12 cellular contexts compared by ENCODE assay signal in genomic region chr1:147168626-147169058, GRCh38. TPM values are rescaled to one million over a fixed set of nuclear protein-coding genes. Genes with fewer than 3 reads are reported as not detected.
DNase-seq lines count a peak whose midpoint lies in the region; ATAC-seq and TF ChIP-seq lines count a peak whose summit lies in the region.
"Had no signal": no experiment of that assay in that cellular context is flagged by ENCODE, and none has a peak within 500 bp of the region (broad histone marks: within the 10 kb centered on the region; RNA-seq: fewer than 3 reads in every experiment).

No MANE protein-coding gene starts in this region.

- WGBS in mesendoderm (ENCODE audit: extremely low coverage, insufficient coverage, low lambda C conversion rate) = no CpG with 5 or more reads among the region's 2 CpGs
- no CpG with 5 or more reads among the region's 2 CpGs for WGBS in neuronal stem cell (ENCODE audit: extremely low coverage in 2 of 2, insufficient read length in 2 of 2, insufficient replicate concordance in 1 of 2), 2 donors

- H2AK5ac ChIP-seq in mesendoderm (ENCODE audit: low read length) (no peak overlapping the region), neuronal stem cell (ENCODE audit: low read depth, low read length) (no peak overlapping the region)

- no peak for TF ChIP-seq CTCF in brain microvascular endothelial cell (IDR thresholded peaks at IDR 0.05; ENCODE audit: low read depth, low read length, missing control alignments)

- H2BK5ac ChIP-seq in mesendoderm (ENCODE audit: low read length) (no peak overlapping the region), neuronal stem cell (ENCODE audit: low read length) (no peak overlapping the region)

- no peak overlapping the region for H3K56ac ChIP-seq in mesendoderm (ENCODE audit: low read length)

- no peak overlapping the region for H2AFZ ChIP-seq in neuronal stem cell (ENCODE audit: low read length)

- H4K5ac ChIP-seq in mesendoderm (ENCODE audit: low read length) = no peak overlapping the region

- H2BK15ac ChIP-seq in mesendoderm (replicated peaks; ENCODE audit: low read depth) (no peak overlapping the region), neuronal stem cell (ENCODE audit: low read length) (no peak overlapping the region)

- H3K4me1 ChIP-seq in mesendoderm (ENCODE audit: control insufficient read depth, low read depth, low read length) (peaks cover 4% of the 10 kb centered on the region), neuronal stem cell (ENCODE audit: control insufficient read depth in 2 of 2, insufficient read depth in 1 of 2, low read depth in 1 of 2, low read length in 2 of 2) (peaks cover 2 to 9% of the 10 kb centered on the region in 2 donors)

- H4K8ac ChIP-seq in mesendoderm (ENCODE audit: low read depth, low read length) = no peak overlapping the region
- no peak overlapping the region for H4K8ac ChIP-seq in neuronal stem cell (ENCODE audit: low read depth, low read length)

- H3K79me1 ChIP-seq in mesendoderm (ENCODE audit: low read length) (peaks cover 8% of the 10 kb centered on the region), neuronal stem cell (ENCODE audit: low read depth, low read length) (peaks cover 3% of the 10 kb centered on the region)

- H3K9me3 ChIP-seq in neuronal stem cell (replicated peaks in 1 of 2; ENCODE audit: control insufficient read depth in 2 of 2, insufficient read depth in 1 of 2, low read depth in 1 of 2, low read length in 2 of 2) = no peaks in the 10 kb centered on the region
- H3K9me3 ChIP-seq: lower lobe of right lung had no signal

- peaks cover 8% of the 10 kb centered on the region for H3K36me3 ChIP-seq in brain microvascular endothelial cell (replicated peaks)
- no peaks in the 10 kb centered on the region for H3K36me3 ChIP-seq in mesendoderm (ENCODE audit: control insufficient read depth, insufficient read depth, low read length)
- H3K36me3 ChIP-seq in neuronal stem cell (replicated peaks in 1 of 2; ENCODE audit: control insufficient read depth in 2 of 2, insufficient read depth in 2 of 2, low read length in 2 of 2) = peaks cover 2 to 39% of the 10 kb centered on the region in 2 donors

- H3K9ac ChIP-seq in mesendoderm (ENCODE audit: low read length) = no peak overlapping the region
- H3K9ac ChIP-seq in neuronal stem cell (ENCODE audit: low read depth, low read length, poor library complexity) = no peak overlapping the region

- H2BK120ac ChIP-seq in mesendoderm (ENCODE audit: low read depth, low read length) (no peak overlapping the region), neuronal stem cell (ENCODE audit: low read depth, low read length) (no peak overlapping the region)

- no peak overlapping the region for H4K91ac ChIP-seq in neuronal stem cell (ENCODE audit: low read depth, low read length, poor library complexity)

- no peak overlapping the region for H2BK12ac ChIP-seq in neuronal stem cell (ENCODE audit: low read length)

- H3K79me2 ChIP-seq in mesendoderm (ENCODE audit: control insufficient read depth, insufficient read depth, low read length) = peaks cover 15% of the 10 kb centered on the region

- no peak overlapping the region for H3K23ac ChIP-seq in mesendoderm (ENCODE audit: low read length)
- no peak overlapping the region for H3K23ac ChIP-seq in neuronal stem cell (ENCODE audit: low read depth, low read length, poor library complexity)

- in situ Hi-C loops in brain microvascular endothelial cell (cut with HindIII; ENCODE audit: low pct_ligation_motif_present, low sequenced_read_pairs) = no loop called here

- H3K27ac ChIP-seq in brain microvascular endothelial cell = peak overlapping the region; percentile 92
- no peak overlapping the region for H3K27ac ChIP-seq in mesendoderm (ENCODE audit: low read depth, low read length)
- no peak overlapping the region for H3K27ac ChIP-seq in neuronal stem cell (replicated peaks; ENCODE audit: low read length)
- H3K27ac ChIP-seq: lower lobe of right lung had no signal

- no peak overlapping the region for H3K18ac ChIP-seq in mesendoderm (ENCODE audit: low read length)
- H3K18ac ChIP-seq in neuronal stem cell (ENCODE audit: low read length) = no peak overlapping the region

- no peak overlapping the region for H3K4me3 ChIP-seq in brain microvascular endothelial cell (ENCODE audit: low read depth, low read length)
- no peak overlapping the region for H3K4me3 ChIP-seq in mesendoderm (ENCODE audit: low read length)
- H3K4me3 ChIP-seq in neuronal stem cell (ENCODE audit: low read length in 2 of 2) = no peak overlapping the region
- H3K4me3 ChIP-seq: lower lobe of right lung had no signal

- H3K4ac ChIP-seq in mesendoderm (ENCODE audit: low read depth, low read length) (no peak overlapping the region), neuronal stem cell (ENCODE audit: low read length) (no peak overlapping the region)

- no peak for ATAC-seq in HG03565 (IDR thresholded peaks at IDR 0.05; ENCODE audit: unreplicated experiment)
- no peak for ATAC-seq in HG03025 (IDR thresholded peaks at IDR 0.05; ENCODE audit: low FRiP score, unreplicated experiment)
- ATAC-seq: activated T-cell treated with anti-CD3 and anti-CD28 coated beads, Interleukin-2, amount 50 U/mL, for 4 hours; lower lobe of right lung; stimulated activated naive CD8-positive, alpha-beta T cell treated with anti-CD3 and anti-CD28 coated beads, Interleukin-15, Interleukin-2, amounts not matched to agents 100 U/mL and 50 U/mL, for 24 hours had no signal

- H3K27me3 ChIP-seq in brain microvascular endothelial cell (replicated peaks) = no peaks in the 10 kb centered on the region
- no peaks in the 10 kb centered on the region for H3K27me3 ChIP-seq in mesendoderm (ENCODE audit: insufficient read depth, low read length, poor library complexity)
- no peaks in the 10 kb centered on the region for H3K27me3 ChIP-seq in neuronal stem cell (ENCODE audit: control insufficient read depth in 3 of 3, insufficient read depth in 3 of 3, low read depth in 1 of 3, low read length in 3 of 3)

- H3K14ac ChIP-seq in neuronal stem cell (ENCODE audit: low read length) = no peak overlapping the region

- peak; percentile 47 for DNase-seq in EL
- peak; percentile 40 for DNase-seq in NCI-H146 treated with DMSO at 0.1 percent for 48 hours (lab: John Stamatoyannopoulos, UW; ENCODE audit: unreplicated experiment)
- peak; percentile 33 for DNase-seq in brain microvascular endothelial cell
- DNase-seq in mesendoderm = peak; percentile 49
- no peak for DNase-seq in neuronal stem cell (ENCODE audit: low spot score)
- DNase-seq in anterior cingulate cortex (lab: John Stamatoyannopoulos, UW) = no peak
- DNase-seq: activated T-cell treated with anti-CD3 and anti-CD28 coated beads, Interleukin-2, amount 50 U/mL, for 4 hours; lower lobe of right lung; stimulated activated CD4-positive, alpha-beta T cell treated with anti-CD3 and anti-CD28 coated beads, Interleukin-12 subunit alpha, Interleukin-12 subunit beta, amount 100 ng/mL, for 4 hours; stimulated activated naive CD8-positive, alpha-beta T cell treated with anti-CD3 and anti-CD28 coated beads, Interleukin-15, Interleukin-2, amounts not matched to agents 100 U/mL and 50 U/mL, for 24 hours had no signal

- H3K4me2 ChIP-seq in mesendoderm (ENCODE audit: low read length) = no peak overlapping the region
- no peak overlapping the region for H3K4me2 ChIP-seq in neuronal stem cell (ENCODE audit: insufficient read depth, low read length, poor library complexity, severe bottlenecking)

RNA-seq across cellular contexts. Expression of gene PRKAB2, which starts 3.6 kb away (rescaled TPM):
- polyA plus RNA-seq in mesendoderm (2013, experiment 1 of 2) = 18.4 TPM
- polyA plus RNA-seq in mesendoderm (2013, experiment 2 of 2) = 18.0 TPM
- polyA plus RNA-seq in neuronal stem cell (2013, experiment 1 of 2) = 15.9 TPM
- polyA plus RNA-seq in neuronal stem cell (2013, experiment 2 of 2) = 16.0 TPM

RNA-seq across cellular contexts. Expression of gene FMO5, which starts 56.5 kb away (rescaled TPM):
- 0.22 TPM for polyA plus RNA-seq in mesendoderm (2013, experiment 1 of 2)
- polyA plus RNA-seq in mesendoderm (2013, experiment 2 of 2) = 0.11 TPM
- polyA plus RNA-seq in neuronal stem cell (2013, experiment 1 of 2) = 0.24 TPM
- polyA plus RNA-seq in neuronal stem cell (2013, experiment 2 of 2) = 0.33 TPM

Comparison
In these comparisons a context has a peak if more than half of its experiments do, and no peak if none do; other contexts are left out.
1. DNase-seq: peak in EL (single experiment), NCI-H146 treated with DMSO at 0.1 percent for 48 hours (single experiment), brain microvascular endothelial cell (single experiment) and mesendoderm (single experiment); none in neuronal stem cell (single experiment) and anterior cingulate cortex (0 of 58).